8 cellular contexts compared by ENCODE assay signal in genomic region chr1:6445062-6445763, GRCh38. TPM values are rescaled to one million over a fixed set of nuclear protein-coding genes. Genes with fewer than 3 reads are reported as not detected.
DNase-seq lines count a peak whose midpoint lies in the region; ATAC-seq and TF ChIP-seq lines count a peak whose summit lies in the region.

No MANE protein-coding gene starts in this region.

- DNase-seq in GM13976 (ENCODE audit: low spot score) (no peak), fibroblast of villous mesenchyme (ENCODE audit: low read depth) (no peak), iPS-NIHi7 (ENCODE audit: extremely low spot score) (no peak), NCI-H524 treated with DMSO at 0.1 percent for 48 hours (lab: John Stamatoyannopoulos, UW) (no peak)
- peak; percentile 28 for DNase-seq in activated CD4-positive, alpha-beta T cell treated with anti-CD3 and anti-CD28 coated beads for 1 hour
- peak in 4 of 6 experiments; percentile 30 to 43 (median 33) for DNase-seq in stimulated activated naive CD4-positive, alpha-beta T cell (lab: John Stamatoyannopoulos, UW)

- no peak overlapping the region for H3K4me3 ChIP-seq in fibroblast of villous mesenchyme (ENCODE audit: low read depth, low read length)

- ATAC-seq in GM19328 (IDR thresholded peaks at IDR 0.05; ENCODE audit: unreplicated experiment): no peak

- peak; percentile 81 for TF ChIP-seq CTCF in 22Rv1 (IDR thresholded peaks at IDR 0.05)
- TF ChIP-seq CTCF in GM13976 (IDR thresholded peaks at IDR 0.05; ENCODE audit: borderline replicate concordance, control extremely low read depth, extremely low read depth, insufficient read depth, missing control alignments): peak; percentile 14
- peak; percentile 59 for TF ChIP-seq CTCF in fibroblast of villous mesenchyme (IDR thresholded peaks at IDR 0.05; ENCODE audit: insufficient read depth, low read depth, low read length)

- in situ Hi-C loops in GM13976 (cut with MboI; ENCODE audit: low sequenced_read_pairs, unreplicated experiment): no loop called here

- no peak overlapping the region for H3K27ac ChIP-seq in 22Rv1

RNA-seq across cellular contexts. Expression of gene ESPN, which starts 20.6 kb away (rescaled TPM):
- not detected in 2 replicates for total RNA-seq in fibroblast of villous mesenchyme

RNA-seq across cellular contexts. Expression of gene TNFRSF25, which starts 20.8 kb away (rescaled TPM):
- 2.9 and 3.9 TPM in 2 replicates for total RNA-seq in fibroblast of villous mesenchyme

RNA-seq across cellular contexts. Expression of gene HES2, which starts 25.5 kb away (rescaled TPM):
- total RNA-seq in fibroblast of villous mesenchyme: 0.43 TPM in 1 of 2 replicates, not detected in the other

RNA-seq across cellular contexts. Expression of gene PLEKHG5, which starts 46.3 kb away (rescaled TPM):
- total RNA-seq in fibroblast of villous mesenchyme: 7.4 and 11.2 TPM in 2 replicates

RNA-seq across cellular contexts. Expression of gene ACOT7, which starts 51.6 kb away (rescaled TPM):
- total RNA-seq in fibroblast of villous mesenchyme: 16.1 and 17.3 TPM in 2 replicates

Comparison
In these comparisons a context has a peak if more than half of its experiments do, and no peak if none do; other contexts are left out.
1. CTCF ChIP-seq: peak in every context shown above with its lines; median percentile 81 in 22Rv1; 59 in fibroblast of villous mesenchyme; 14 in GM13976.
2. DNase-seq: peak in activated CD4-positive, alpha-beta T cell treated with anti-CD3 and anti-CD28 coated beads for 1 hour (single experiment) and stimulated activated naive CD4-positive, alpha-beta T cell (4 of 6); none in GM13976 (single experiment), fibroblast of villous mesenchyme (single experiment), iPS-NIHi7 (single experiment) and NCI-H524 treated with DMSO at 0.1 percent for 48 hours (single experiment).